Comparison of ENCODE assay signal across 27 cellular contexts in the genomic region with DNA sequence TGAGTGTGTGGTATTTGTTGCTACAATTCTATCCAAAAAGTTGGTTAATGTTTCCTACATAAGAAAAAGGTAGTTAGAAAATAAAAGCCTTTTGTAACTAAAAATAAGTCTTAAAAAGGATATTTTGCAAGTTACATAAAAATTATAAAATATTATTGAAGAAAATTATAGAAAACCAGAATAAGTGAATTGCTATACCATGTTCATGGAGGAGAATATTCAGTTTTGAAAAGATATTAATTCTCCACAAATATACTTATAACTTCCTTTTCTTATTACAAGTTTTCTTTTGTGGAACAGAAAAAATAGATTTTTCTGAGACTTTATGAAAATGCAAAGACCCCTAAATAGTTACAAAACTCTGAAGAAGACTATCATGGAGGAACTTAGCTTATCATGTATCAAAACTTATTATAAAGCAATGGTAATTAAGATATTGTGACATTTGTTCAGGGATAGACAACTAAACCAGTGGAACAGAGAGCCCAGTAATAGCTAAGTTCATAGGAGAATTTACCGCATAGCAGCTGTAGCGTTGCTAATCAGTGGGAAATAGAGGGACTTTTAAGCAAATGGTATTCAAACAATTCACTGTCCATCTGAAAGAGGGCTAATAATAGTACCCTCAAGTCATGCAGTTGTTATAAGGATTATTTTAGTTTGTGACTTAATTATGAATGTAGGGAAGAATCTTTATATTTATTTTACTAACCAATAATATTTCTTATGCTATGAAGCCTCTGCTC.
"Had no signal": no experiment of that assay in that cellular context is flagged by ENCODE, and none has a peak within 500 bp of the region (broad histone marks: within the 10 kb centered on the region; RNA-seq: fewer than 3 reads in every experiment).

No MANE protein-coding gene starts in this region.

- H3K9me3 ChIP-seq: esophagus squamous epithelium had no signal

- H3K4me1 ChIP-seq: esophagus squamous epithelium, gastroesophageal sphincter had no signal

- H3K4me3 Mint-ChIP-seq: activated CD4-positive, alpha-beta memory T cell treated with anti-CD3 and anti-CD28 coated beads for 36 hours; activated CD4-positive, alpha-beta T cell treated with anti-CD3 and anti-CD28 coated beads for 36 hours; activated CD4-positive, alpha-beta T cell treated with anti-CD3 and anti-CD28 coated beads, Interleukin-2, amount 10 ng/mL, durations not matched to agents 24 days and 14 days; activated naive CD8-positive, alpha-beta T cell; activated T-cell treated with anti-CD3 and anti-CD28 coated beads, Interleukin-2, amount 50 U/mL, for 24 hours; activated T-cell treated with anti-CD3 and anti-CD28 coated beads, Interleukin-2, amount 50 U/mL, for 72 hours; effector memory CD8-positive, alpha-beta T cell had no signal

- H3K36me3 Mint-ChIP-seq: activated CD4-positive, alpha-beta memory T cell treated with anti-CD3 and anti-CD28 coated beads for 36 hours; activated naive CD8-positive, alpha-beta T cell had no signal

- H3K27me3 ChIP-seq: brain microvascular endothelial cell, esophagus squamous epithelium, gastroesophageal sphincter, heart right ventricle had no signal

- DNase-seq: activated CD4-positive, alpha-beta memory T cell treated with anti-CD3 and anti-CD28 coated beads for 36 hours; activated CD4-positive, alpha-beta T cell treated with anti-CD3 and anti-CD28 coated beads for 36 hours; activated CD4-positive, alpha-beta T cell treated with anti-CD3 and anti-CD28 coated beads, Interleukin-2, amount 10 ng/mL, durations not matched to agents 24 days and 14 days; activated CD4-positive, CD25-positive, alpha-beta regulatory T cell; activated CD4-positive, CD25-positive, alpha-beta regulatory T cell treated with anti-CD3 and anti-CD28 coated beads, Interleukin-2, amount 50 U/mL, for 72 hours; activated CD8-positive, alpha-beta memory T cell treated with anti-CD3 and anti-CD28 coated beads, Interleukin-2, amount 50 U/mL, for 48 hours; activated gamma-delta T cell treated with Interleukin-2 at 50 U/mL for 16 hours; activated naive CD4-positive, alpha-beta T cell treated with anti-CD3 and anti-CD28 coated beads, Interleukin-2, amount 50 U/mL, for 16 hours; activated naive CD4-positive, alpha-beta T cell treated with Interleukin-2 at 50 U/mL for 16 hours; activated T-cell treated with anti-CD3 and anti-CD28 coated beads for 4 hours; activated T-cell treated with anti-CD3 and anti-CD28 coated beads, Interleukin-2, amount 50 U/mL, for 24 hours; activated T-cell treated with anti-CD3 and anti-CD28 coated beads, Interleukin-2, amount 50 U/mL, for 72 hours; amniotic stem cell; anterior cingulate cortex; brain microvascular endothelial cell; cortex of kidney; dermis blood vessel endothelial cell; effector CD4-positive, alpha-beta T cell; effector memory CD8-positive, alpha-beta T cell; esophagus squamous epithelium; foreskin melanocyte; heart right ventricle; T-helper 2 cell had no signal

- H3K27me3 Mint-ChIP-seq: activated CD4-positive, alpha-beta memory T cell treated with anti-CD3 and anti-CD28 coated beads for 36 hours; activated CD4-positive, alpha-beta T cell treated with anti-CD3 and anti-CD28 coated beads for 36 hours; activated CD4-positive, alpha-beta T cell treated with anti-CD3 and anti-CD28 coated beads, Interleukin-2, amount 10 ng/mL, durations not matched to agents 24 days and 14 days; activated T-cell treated with anti-CD3 and anti-CD28 coated beads, Interleukin-2, amount 50 U/mL, for 24 hours; effector memory CD8-positive, alpha-beta T cell had no signal

- FAIRE-seq: astrocyte, bronchial epithelial cell had no signal

- H3K27ac Mint-ChIP-seq: activated CD4-positive, alpha-beta memory T cell treated with anti-CD3 and anti-CD28 coated beads for 36 hours; activated CD4-positive, alpha-beta T cell treated with anti-CD3 and anti-CD28 coated beads for 36 hours; activated CD4-positive, alpha-beta T cell treated with anti-CD3 and anti-CD28 coated beads, Interleukin-2, amount 10 ng/mL, durations not matched to agents 24 days and 14 days; activated naive CD8-positive, alpha-beta T cell; activated T-cell treated with anti-CD3 and anti-CD28 coated beads, Interleukin-2, amount 50 U/mL, for 24 hours; activated T-cell treated with anti-CD3 and anti-CD28 coated beads, Interleukin-2, amount 50 U/mL, for 72 hours; effector memory CD8-positive, alpha-beta T cell had no signal

- H3K4me1 Mint-ChIP-seq: activated CD4-positive, alpha-beta T cell treated with anti-CD3 and anti-CD28 coated beads for 36 hours; activated CD4-positive, alpha-beta T cell treated with anti-CD3 and anti-CD28 coated beads, Interleukin-2, amount 10 ng/mL, durations not matched to agents 24 days and 14 days had no signal

- H3K27ac ChIP-seq: brain microvascular endothelial cell, esophagus squamous epithelium, gastroesophageal sphincter, heart right ventricle had no signal

- H3K9me3 Mint-ChIP-seq: activated CD4-positive, alpha-beta T cell treated with anti-CD3 and anti-CD28 coated beads, Interleukin-2, amount 10 ng/mL, durations not matched to agents 24 days and 14 days had no signal

- H3K36me3 ChIP-seq: brain microvascular endothelial cell, esophagus squamous epithelium, gastroesophageal sphincter, heart right ventricle had no signal

- H3K4me3 ChIP-seq: esophagus squamous epithelium, gastroesophageal sphincter, heart right ventricle had no signal

- ATAC-seq: activated CD4-positive, alpha-beta T cell treated with anti-CD3 and anti-CD28 coated beads for 36 hours; activated T-cell treated with anti-CD3 and anti-CD28 coated beads, Interleukin-2, amount 50 U/mL, for 72 hours; effector memory CD8-positive, alpha-beta T cell; gastroesophageal sphincter; heart right ventricle had no signal
